In the genomic region with DNA sequence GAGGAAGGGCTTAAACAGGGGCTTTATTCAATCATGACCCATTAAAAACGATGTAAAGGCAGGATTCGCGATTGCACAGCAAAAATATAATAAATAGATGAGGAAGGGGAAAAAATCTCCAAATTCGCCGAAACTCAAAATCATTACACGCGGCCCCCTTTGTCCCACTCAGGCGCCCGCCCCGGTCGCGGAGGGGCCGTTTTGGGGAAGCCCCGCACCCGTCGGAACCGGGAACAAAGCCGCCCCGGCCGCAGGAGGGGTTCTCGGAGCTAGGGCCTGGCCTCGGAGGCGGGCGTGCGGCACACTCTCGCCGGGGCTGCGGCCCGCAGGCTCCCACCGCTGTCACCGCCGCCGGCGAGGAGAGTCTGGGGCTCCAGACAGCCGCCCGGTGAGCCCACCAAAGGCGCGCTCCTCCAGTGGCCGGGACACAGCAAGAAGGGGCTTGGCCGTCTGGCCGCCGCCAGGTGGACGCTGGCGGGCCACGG, we compare ENCODE assay signal across 8 cellular contexts. TPM values are rescaled to one million over a fixed set of nuclear protein-coding genes. Genes with fewer than 3 reads are reported as not detected.
A peak's percentile ranks its signal among the peaks of the same experiment; 100 is the strongest.
DNase-seq lines count a peak whose midpoint lies in the region; ATAC-seq and TF ChIP-seq lines count a peak whose summit lies in the region.

No MANE protein-coding gene starts in this region.

- H3K27me3 ChIP-seq in right cardiac atrium (ENCODE audit: control insufficient read depth, insufficient read depth) = no peaks in the 10 kb centered on the region

- CTCF ChIA-PET in OCI-LY7 (lab: Charles Lee; ENCODE audit: unreplicated experiment) = no interaction called here

- H3K27ac ChIP-seq in OCI-LY7 (ENCODE audit: low read depth, low read length, poor library complexity, severe bottlenecking) = peak overlapping the region; percentile 80
- H3K27ac ChIP-seq in right cardiac atrium (ENCODE audit: low read length) = peak overlapping the region; percentile 89

- no peaks in the 10 kb centered on the region for H3K9me3 ChIP-seq in OCI-LY7 (ENCODE audit: low read length)
- no peaks in the 10 kb centered on the region for H3K9me3 ChIP-seq in right cardiac atrium (ENCODE audit: control insufficient read depth, low read length)

- WGBS in right cardiac atrium = under 1% methylated on average over 45 of the region's 45 CpGs

- no peaks in the 10 kb centered on the region for H3K36me3 ChIP-seq in OCI-LY7 (ENCODE audit: insufficient read depth, low read length)

- peak overlapping the region; percentile 90 for H3K4me3 ChIP-seq in OCI-LY7 (ENCODE audit: low read depth, low read length, poor library complexity, severe bottlenecking)
- peak overlapping the region; percentile 83 for H3K4me3 ChIP-seq in right cardiac atrium (ENCODE audit: low read length)
- peak overlapping the region; percentile 92 for H3K4me3 ChIP-seq in skeletal muscle cell (ENCODE audit: low read depth, low read length)

- DNase-seq in GM13976 (ENCODE audit: low spot score) (peak; percentile 32), HFFc6 (no peak), OCI-LY7 (ENCODE audit: low spot score) (peak; percentile 66), right cardiac atrium (peak; percentile 50 to 78 (median 76)), skeletal muscle cell (ENCODE audit: low read depth) (no peak), NCI-H2171 (lab: John Stamatoyannopoulos, UW) (no peak)
- peak; percentile 37 to 62 for DNase-seq in activated naive CD4-positive, alpha-beta T cell treated with anti-CD3 and anti-CD28 coated beads, Interleukin-2, amount 50 U/mL, for 72 hours (ENCODE audit: low spot score in 2 of 2)

- POLR2A ChIA-PET in OCI-LY7 (lab: Charles Lee) = interaction anchor here (1.4 kb wide), 1 partner anchor 54 kb away, joined by 8 read pairs; the partner anchor contains the start of gene GPT2

- no TSS peak for BruUV-seq in OCI-LY7 (replicated peaks; lab: Mats Ljungman, UMichigan)

- no peaks in the 10 kb centered on the region; the same call in 1 of the 2 replicates for H4K20me1 ChIP-seq in OCI-LY7 (ENCODE audit: insufficient read depth, low read length)

- peaks cover 51% of the 10 kb centered on the region for H3K79me2 ChIP-seq in OCI-LY7 (ENCODE audit: insufficient read depth, low read depth, low read length)

- intact Hi-C loops in OCI-LY7 (cut with micrococcal nuclease; ENCODE audit: unreplicated experiment) (loop anchor here (2.0 kb wide), 1 partner anchor 40 kb away; no protein-coding TSS in a partner anchor), right cardiac atrium (cut with DNase I) (no loop called here)

- no peak for TF ChIP-seq CTCF in GM13976 (IDR thresholded peaks at IDR 0.05; ENCODE audit: borderline replicate concordance, control extremely low read depth, extremely low read depth, insufficient read depth, missing control alignments)
- TF ChIP-seq CTCF in HFFc6 (IDR thresholded peaks at IDR 0.05) = peak; percentile 38
- TF ChIP-seq CTCF in OCI-LY7 (conservative IDR thresholded peaks at IDR 0.05; ENCODE audit: low read length) = no peak

- H3K9me3 Mint-ChIP-seq in HFFc6 = no peaks in the 10 kb centered on the region
- H3K9me3 Mint-ChIP-seq in activated naive CD4-positive, alpha-beta T cell treated with anti-CD3 and anti-CD28 coated beads, Interleukin-2, amount 50 U/mL, for 72 hours = no peaks in the 10 kb centered on the region

- H3K27ac Mint-ChIP-seq in HFFc6 = peak overlapping the region; percentile 88
- H3K27ac Mint-ChIP-seq in activated naive CD4-positive, alpha-beta T cell treated with anti-CD3 and anti-CD28 coated beads, Interleukin-2, amount 50 U/mL, for 72 hours = peak overlapping the region; percentile 96 to 99

- no peaks in the 10 kb centered on the region for H3K9me2 ChIP-seq in OCI-LY7 (ENCODE audit: insufficient read depth, low read length)

- H3K4me1 ChIP-seq in OCI-LY7 (ENCODE audit: insufficient read depth, low read length, poor library complexity, severe bottlenecking) (peaks cover 62% of the 10 kb centered on the region), right cardiac atrium (ENCODE audit: control insufficient read depth, insufficient read depth, low read length) (no peaks in the 10 kb centered on the region)

- H3K27me3 Mint-ChIP-seq in HFFc6 (ENCODE audit: insufficient read depth) = peaks cover 2% of the 10 kb centered on the region; the same call in 1 of the 2 replicates

- peak; percentile 2 to 12 for ATAC-seq in activated naive CD4-positive, alpha-beta T cell treated with anti-CD3 and anti-CD28 coated beads, Interleukin-2, amount 50 U/mL, for 72 hours
- ATAC-seq in right cardiac atrium = peak; percentile 53 to 57
- no peak for ATAC-seq in HG03139 (IDR thresholded peaks at IDR 0.05; ENCODE audit: unreplicated experiment)

- in situ Hi-C loops in GM13976 (cut with MboI; ENCODE audit: low sequenced_read_pairs, unreplicated experiment) = no loop called here

- peaks cover 15% of the 10 kb centered on the region for H3K36me3 Mint-ChIP-seq in HFFc6 (ENCODE audit: low read depth)
- peaks cover 8 to 17% of the 10 kb centered on the region in 2 donors for H3K36me3 Mint-ChIP-seq in activated naive CD4-positive, alpha-beta T cell treated with anti-CD3 and anti-CD28 coated beads, Interleukin-2, amount 50 U/mL, for 72 hours

- H2AFZ ChIP-seq in OCI-LY7 (ENCODE audit: low read length) = peak overlapping the region; percentile 63

- H3K4me1 Mint-ChIP-seq in HFFc6 (ENCODE audit: low read depth) = peaks cover 45% of the 10 kb centered on the region

- H3K4me3 Mint-ChIP-seq in HFFc6 = peak overlapping the region; percentile 95

- H3K4me2 ChIP-seq in OCI-LY7 (ENCODE audit: low read length) = peak overlapping the region; percentile 87

RNA-seq across cellular contexts. Expression of gene C16orf87, which starts 0.5 kb away (rescaled TPM):
- 10 to 100 TPM; 14.6 to 17.5 (median 15.4) TPM for total RNA-seq in HFFc6 (2021; fragmentation: NEBNext Ultra II Directional; extraction: Animal tissue kit (Norgen Biotek cat#: 25700))
- total RNA-seq in OCI-LY7 (2014; rRNA removed; shearing (Covaris generic)) = 9.1 and 14.9 TPM in 2 replicates
- total RNA-seq in OCI-LY7 (2022) (21.1 and 22.1 TPM in 2 replicates), right cardiac atrium (10 to 100 TPM; 12.0 to 16.7 (median 14.7) TPM)
- 10 to 100 TPM; 15.8 to 15.9 TPM for total RNA-seq in activated naive CD4-positive, alpha-beta T cell treated with anti-CD3 and anti-CD28 coated beads, Interleukin-2, amount 50 U/mL, for 72 hours
- 7.5 TPM for polyA plus RNA-seq in right cardiac atrium

RNA-seq across cellular contexts. Expression of gene GPT2, which starts 53.7 kb away (rescaled TPM):
- total RNA-seq in HFFc6 (2021; fragmentation: NEBNext Ultra II Directional; extraction: Animal tissue kit (Norgen Biotek cat#: 25700)) = 10 to 100 TPM; 11.5 to 17.4 (median 14.0) TPM
- total RNA-seq in OCI-LY7 (2014; rRNA removed; shearing (Covaris generic)) = 30.2 and 42.5 TPM in 2 replicates
- total RNA-seq in OCI-LY7 (2022) = 92.2 and 105 TPM in 2 replicates
- total RNA-seq in activated naive CD4-positive, alpha-beta T cell treated with anti-CD3 and anti-CD28 coated beads, Interleukin-2, amount 50 U/mL, for 72 hours = 10 to 100 TPM in 1 of 2 donors, 1 to 10 TPM in 1; 4.6 to 11.1 TPM
- total RNA-seq in right cardiac atrium = 1 to 10 TPM; 4.0 to 5.8 (median 4.6) TPM
- polyA plus RNA-seq in right cardiac atrium = 6.8 TPM

Comparison
In these comparisons a context has a peak if more than half of its experiments do, and no peak if none do; other contexts are left out.
1. DNase-seq: peak in GM13976 (single experiment), OCI-LY7 (single experiment), activated naive CD4-positive, alpha-beta T cell treated with anti-CD3 and anti-CD28 coated beads, Interleukin-2, amount 50 U/mL, for 72 hours (2 of 2) and right cardiac atrium (3 of 3); none in HFFc6 (single experiment), skeletal muscle cell (single experiment) and NCI-H2171 (single experiment).
2. Peak in every context shown above with its lines, with median percentiles within 50 percentile points of each other: H3K4me3 ChIP-seq.